Comparison of ENCODE assay signal across 12 cellular contexts in genomic region chr11:46299425-46300067, GRCh38. TPM values are rescaled to one million over a fixed set of nuclear protein-coding genes. Genes with fewer than 3 reads are reported as not detected.
DNase-seq lines count a peak whose midpoint lies in the region; ATAC-seq and TF ChIP-seq lines count a peak whose summit lies in the region.
"Had no signal": no experiment of that assay in that cellular context is flagged by ENCODE, and none has a peak within 500 bp of the region (broad histone marks: within the 10 kb centered on the region; RNA-seq: fewer than 3 reads in every experiment).

No MANE protein-coding gene starts in this region.

- no peak for TF ChIP-seq CTCF in brain microvascular endothelial cell (IDR thresholded peaks at IDR 0.05; ENCODE audit: low read depth, low read length, missing control alignments)
- no peak for TF ChIP-seq CTCF in osteocyte (IDR thresholded peaks at IDR 0.05)

- no peaks in the 10 kb centered on the region for H3K9me3 Mint-ChIP-seq in osteocyte (ENCODE audit: unreplicated experiment)

- peak overlapping the region; percentile 20 for H3K4me3 ChIP-seq in brain microvascular endothelial cell (ENCODE audit: low read depth, low read length)

- H3K4me3 Mint-ChIP-seq in osteocyte (ENCODE audit: unreplicated experiment), result no peak overlapping the region
- H3K4me3 Mint-ChIP-seq: activated CD4-positive, alpha-beta T cell treated with anti-CD3 and anti-CD28 coated beads for 36 hours; CD4-positive, CD25-positive, alpha-beta regulatory T cell had no signal

- ATAC-seq in HG02798 (IDR thresholded peaks at IDR 0.05; ENCODE audit: poor library complexity, unreplicated experiment), result no peak
- ATAC-seq in GM18858 (IDR thresholded peaks at IDR 0.05; ENCODE audit: unreplicated experiment), result no peak

- H3K27me3 Mint-ChIP-seq in osteocyte (ENCODE audit: unreplicated experiment), result no peaks in the 10 kb centered on the region

- DNase-seq in Daoy (ENCODE audit: low read depth) (peak; percentile 33), brain microvascular endothelial cell (no peak), osteocyte (ENCODE audit: extremely low spot score, unreplicated experiment) (no peak), superior temporal gyrus (ENCODE audit: extremely low spot score) (no peak), NCI-H2029 (lab: John Stamatoyannopoulos, UW) (no peak)
- DNase-seq: CD4-positive, CD25-positive, alpha-beta regulatory T cell; NCI-H1436 treated with DMSO at 0.1 percent for 48 hours; T-helper 1 cell had no signal

- H3K27me3 ChIP-seq in brain microvascular endothelial cell (replicated peaks), result no peaks in the 10 kb centered on the region

- in situ Hi-C loops in brain microvascular endothelial cell (cut with HindIII; ENCODE audit: low pct_ligation_motif_present, low sequenced_read_pairs), result no loop called here

- H3K27ac Mint-ChIP-seq in osteocyte (ENCODE audit: unreplicated experiment), result peak overlapping the region; percentile 67
- H3K27ac Mint-ChIP-seq: activated CD4-positive, alpha-beta T cell treated with anti-CD3 and anti-CD28 coated beads for 36 hours; CD4-positive, CD25-positive, alpha-beta regulatory T cell had no signal

- 0 out of 2 replicates have a peak, but pooled peaks have one; percentile 16 for TF ChIP-seq RAD21 in Ishikawa (IDR thresholded peaks at IDR 0.05; ENCODE audit: low read depth)

- TF ChIP-seq EP300 in Ishikawa (IDR thresholded peaks at IDR 0.05; ENCODE audit: borderline replicate concordance), result no peak

- peaks cover 38% of the 10 kb centered on the region for H3K4me1 Mint-ChIP-seq in osteocyte (ENCODE audit: unreplicated experiment)

- H3K27ac ChIP-seq in brain microvascular endothelial cell, result peak overlapping the region; percentile 77

- H3K36me3 Mint-ChIP-seq in osteocyte (ENCODE audit: unreplicated experiment), result peaks cover 17% of the 10 kb centered on the region
- H3K36me3 Mint-ChIP-seq: CD4-positive, CD25-positive, alpha-beta regulatory T cell had no signal

- peaks cover 35% of the 10 kb centered on the region for H3K36me3 ChIP-seq in brain microvascular endothelial cell (replicated peaks)

TF ChIP-seq in Ishikawa, 13 proteins besides CTCF, POLR2A, EP300 and RAD21:
- TF ChIP-seq EGR1 (IDR thresholded peaks at IDR 0.05) (no peak), CREB1 (IDR thresholded peaks at IDR 0.05; ENCODE audit: low read depth) (no peak), CEBPB (IDR thresholded peaks at IDR 0.05) (no peak), TAF1 (IDR thresholded peaks at IDR 0.05; ENCODE audit: low read depth) (no peak), MAX (IDR thresholded peaks at IDR 0.05) (no peak), YY1 (IDR thresholded peaks at IDR 0.05; ENCODE audit: low read depth) (no peak), ZBTB7A (IDR thresholded peaks at IDR 0.05; ENCODE audit: low read depth) (no peak), REST (IDR thresholded peaks at IDR 0.05; ENCODE audit: low read depth) (no peak), TCF12 (IDR thresholded peaks at IDR 0.05; ENCODE audit: low read depth) (no peak), USF1 (IDR thresholded peaks at IDR 0.05) (no peak), NFIC (IDR thresholded peaks at IDR 0.05) (no peak), FOXM1 (IDR thresholded peaks at IDR 0.05; ENCODE audit: borderline replicate concordance, low read depth) (no peak), TEAD4 (IDR thresholded peaks at IDR 0.05) (no peak)

RNA-seq across cellular contexts. Expression of gene CREB3L1, which starts 22.1 kb away (rescaled TPM):
- 4.6 and 9.7 TPM in 2 replicates for total RNA-seq in Daoy (2014; rRNA removed; shearing (Covaris generic))
- total RNA-seq in osteocyte, result 77.0 and 78.6 TPM in 2 replicates
- total RNA-seq: CD4-positive, CD25-positive, alpha-beta regulatory T cell had no signal

RNA-seq across cellular contexts. Expression of gene DGKZ, which starts 47.7 kb away (rescaled TPM):
- 27.2 and 41.4 TPM in 2 replicates for total RNA-seq in Daoy (2014; rRNA removed; shearing (Covaris generic))
- 48.6 and 49.9 TPM in 2 replicates for total RNA-seq in osteocyte
